ENCODE assay signal across 14 cellular contexts in genomic region chr10:101258179-101258885, GRCh38. TPM values are rescaled to one million over a fixed set of nuclear protein-coding genes. Genes with fewer than 3 reads are reported as not detected.
A peak's percentile ranks its signal among the peaks of the same experiment; 100 is the strongest.
DNase-seq lines count a peak whose midpoint lies in the region; ATAC-seq and TF ChIP-seq lines count a peak whose summit lies in the region.
"Had no signal": no experiment of that assay in that cellular context is flagged by ENCODE, and none has a peak within 500 bp of the region (broad histone marks: within the 10 kb centered on the region; RNA-seq: fewer than 3 reads in every experiment).

No MANE protein-coding gene starts in this region.

- no TSS peak for BruUV-seq in PC-3 (replicated peaks; lab: Mats Ljungman, UMichigan)

- H3K4me2 ChIP-seq in PC-3 (ENCODE audit: low read length) = no peak overlapping the region

- no peaks in the 10 kb centered on the region for H3K4me1 ChIP-seq in PC-3 (ENCODE audit: insufficient read depth, low read length)

- no peaks in the 10 kb centered on the region for H3K9me2 ChIP-seq in PC-3 (replicated peaks; ENCODE audit: low read length)

- TF ChIP-seq CTCF in PC-3 (conservative IDR thresholded peaks at IDR 0.05; ENCODE audit: low read depth, low read length) = no peak

- no peak for ATAC-seq in PC-3

- no peaks in the 10 kb centered on the region for H3K79me2 ChIP-seq in PC-3 (ENCODE audit: low read length)

- no peak overlapping the region for H3K27ac ChIP-seq in PC-3 (ENCODE audit: low read length)
- H3K27ac ChIP-seq: coronary artery, ovary, VCaP had no signal

- no peak overlapping the region for H2AFZ ChIP-seq in PC-3 (ENCODE audit: low read length)

- H3K4me3 ChIP-seq in PC-3 (ENCODE audit: low read length) = no peak overlapping the region
- H3K4me3 ChIP-seq: coronary artery, ovary had no signal

- no peak overlapping the region for H3K9ac ChIP-seq in PC-3 (ENCODE audit: low read length)

- DNase-seq in EH (ENCODE audit: low read depth) (peak; percentile 18), HEK293T (ENCODE audit: extremely low spot score) (peak; percentile 74), PC-3 (peak; percentile 32), germinal center (ENCODE audit: low spot score) (peak; percentile 73), cardiac septum (ENCODE audit: low spot score) (no peak), middle frontal gyrus (ENCODE audit: extremely low spot score, low spot score) (no peak), NCI-H2107 treated with DMSO at 0.1 percent for 48 hours (lab: John Stamatoyannopoulos, UW; ENCODE audit: unreplicated experiment) (no peak)
- no peak for DNase-seq in stimulated activated CD4-positive, alpha-beta T cell treated with anti-CD3 and anti-CD28 coated beads, Interleukin-1b, Interleukin-23, amount 100 ng/mL, for 48 hours
- DNase-seq: mesenchymal stem cell, NCI-H524 treated with DMSO at 0.1 percent for 48 hours, ovary, Right ventricle myocardium superior had no signal

- H3F3A ChIP-seq in PC-3 (ENCODE audit: low read length, unreplicated experiment) = no peaks in the 10 kb centered on the region

- no peaks in the 10 kb centered on the region for H3K9me3 ChIP-seq in PC-3 (ENCODE audit: low read length)

- CTCF ChIA-PET in HEK293T (lab: Yijun Ruan, JAX) (no interaction called here), PC-3 (lab: Charles Lee) (no interaction called here)

- H4K20me1 ChIP-seq in PC-3 (ENCODE audit: low read length) = no peaks in the 10 kb centered on the region

- intact Hi-C loops in PC-3 (cut with micrococcal nuclease) (loop anchor here (2.0 kb wide), 1 partner anchor 40 kb away; no protein-coding TSS in a partner anchor), cardiac septum (cut with DNase I) (no loop called here)

- POLR2A ChIA-PET in HEK293T (lab: Yijun Ruan, JAX) (no interaction called here), PC-3 (lab: Charles Lee; ENCODE audit: unreplicated experiment) (interaction anchor here (0.7 kb wide), 1 partner anchor 1287 kb away, joined by 3 read pairs; no protein-coding TSS in a partner anchor)

- H3K27me3 ChIP-seq in PC-3 (ENCODE audit: low read length) = no peaks in the 10 kb centered on the region
- H3K27me3 ChIP-seq: ovary had no signal

- no peaks in the 10 kb centered on the region for H3K36me3 ChIP-seq in PC-3 (ENCODE audit: low read depth, low read length)
- H3K36me3 ChIP-seq: ovary had no signal

TF ChIP-seq in HEK293T, 16 proteins besides CTCF, POLR2A, EP300 and RAD21:
- TF ChIP-seq TARDBP (IDR thresholded peaks at IDR 0.05) (no peak), BHLHE40 (IDR thresholded peaks at IDR 0.05; ENCODE audit: borderline replicate concordance) (no peak), CTBP1 (IDR thresholded peaks at IDR 0.05; ENCODE audit: borderline replicate concordance) (no peak), SP1 (IDR thresholded peaks at IDR 0.05) (no peak), L3MBTL2 (conservative IDR thresholded peaks at IDR 0.05) (peak; percentile 65; the same call in 1 of the 2 replicates), ARNT (IDR thresholded peaks at IDR 0.05) (no peak), HDGF (IDR thresholded peaks at IDR 0.05; ENCODE audit: borderline replicate concordance) (no peak)
- TF ChIP-seq, protein P1, sequence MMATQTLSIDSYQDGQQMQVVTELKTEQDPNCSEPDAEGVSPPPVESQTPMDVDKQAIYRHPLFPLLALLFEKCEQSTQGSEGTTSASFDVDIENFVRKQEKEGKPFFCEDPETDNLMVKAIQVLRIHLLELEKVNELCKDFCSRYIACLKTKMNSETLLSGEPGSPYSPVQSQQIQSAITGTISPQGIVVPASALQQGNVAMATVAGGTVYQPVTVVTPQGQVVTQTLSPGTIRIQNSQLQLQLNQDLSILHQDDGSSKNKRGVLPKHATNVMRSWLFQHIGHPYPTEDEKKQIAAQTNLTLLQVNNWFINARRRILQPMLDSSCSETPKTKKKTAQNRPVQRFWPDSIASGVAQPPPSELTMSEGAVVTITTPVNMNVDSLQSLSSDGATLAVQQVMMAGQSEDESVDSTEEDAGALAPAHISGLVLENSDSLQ (IDR thresholded peaks at IDR 0.05) = no peak

RNA-seq across cellular contexts. Expression of gene LBX1, which starts 29.1 kb away (rescaled TPM):
- total RNA-seq in PC-3 (2014; rRNA removed) (not detected in 2 replicates), cardiac septum (0.13 TPM)
- total RNA-seq: ovary, Right ventricle myocardium superior had no signal

Comparison
In these comparisons a context has a peak if more than half of its experiments do, and no peak if none do; other contexts are left out.
1. DNase-seq: peak in EH (single experiment), HEK293T (single experiment), PC-3 (single experiment) and germinal center (single experiment); none in stimulated activated CD4-positive, alpha-beta T cell treated with anti-CD3 and anti-CD28 coated beads, Interleukin-1b, Interleukin-23, amount 100 ng/mL, for 48 hours (single experiment), cardiac septum (single experiment), middle frontal gyrus (single experiment) and NCI-H2107 treated with DMSO at 0.1 percent for 48 hours (single experiment).